Comparison of ENCODE assay signal across 7 cellular contexts in genomic region chr2:238552226-238552625, GRCh38.
"Had no signal": no experiment of that assay in that cellular context is flagged by ENCODE, and none has a peak within 500 bp of the region (broad histone marks: within the 10 kb centered on the region; RNA-seq: fewer than 3 reads in every experiment).

No MANE protein-coding gene starts in this region.

- DNase-seq: IMR-90, KBM-7, KG1 had no signal

- H3K4me2 ChIP-seq: KMS-11 had no signal

- FAIRE-seq: HTR-8/SVneo, K562 had no signal

- H3K9ac ChIP-seq: KMS-11 had no signal

- H3K4me3 ChIP-seq: K562 had no signal

- ATAC-seq: K562 had no signal

- H3K27ac ChIP-seq: HL-60, KMS-11 had no signal
